1 cellular context compared by ENCODE assay signal in the genomic region with DNA sequence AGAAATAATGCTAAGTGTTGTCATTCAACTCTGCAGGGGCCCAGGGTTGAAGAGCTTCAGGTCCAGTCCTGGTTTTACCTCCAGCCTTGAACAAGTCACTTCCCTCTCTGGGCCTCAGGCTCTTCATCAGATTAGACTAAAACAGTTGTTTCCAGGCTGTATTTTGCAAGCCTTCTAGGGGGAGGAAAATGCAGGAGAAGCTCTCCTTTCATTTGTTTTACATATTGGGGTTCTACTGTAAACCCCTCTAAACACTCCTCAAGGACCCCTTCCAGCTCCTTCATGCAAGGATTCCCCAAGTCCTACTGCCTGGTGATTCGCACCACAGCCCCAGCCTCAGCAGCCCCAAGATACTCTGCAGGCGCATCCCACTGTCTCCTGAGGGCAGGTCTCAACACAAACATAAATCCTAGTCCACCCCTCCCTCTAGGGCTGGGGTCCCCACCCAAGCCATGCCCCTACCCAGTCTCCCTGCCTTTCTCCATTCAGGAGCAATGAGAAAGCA.
TF ChIP-seq lines count a peak whose summit lies in the region.

No MANE protein-coding gene starts in this region.

TF ChIP-seq in K562, 482 proteins besides CTCF, POLR2A, EP300 and RAD21 (continues in another document):
- no peak for TF ChIP-seq ZNF780A (CRISPR knock-in tag; IDR thresholded peaks at IDR 0.05)
- no peak for TF ChIP-seq SP1 (CRISPR knock-in tag; IDR thresholded peaks at IDR 0.05)
- TF ChIP-seq STAT5A (IDR thresholded peaks at IDR 0.05; ENCODE audit: borderline replicate concordance, low read length): no peak
- TF ChIP-seq RBBP5 (IDR thresholded peaks at IDR 0.05; ENCODE audit: borderline replicate concordance, insufficient read depth, low read length, poor library complexity, severe bottlenecking): peak; percentile 92
- TF ChIP-seq YY1 (IDR thresholded peaks at IDR 0.05; ENCODE audit: borderline replicate concordance in 1 of 3, control insufficient read depth in 1 of 3, extremely low read depth in 1 of 3, insufficient read depth in 3 of 3, insufficient read length in 1 of 3, insufficient replicate concordance in 2 of 3, low read depth in 1 of 3, low read length in 2 of 3): no peak
- TF ChIP-seq YBX1 (IDR thresholded peaks at IDR 0.05): no peak
- TF ChIP-seq, protein P1, sequence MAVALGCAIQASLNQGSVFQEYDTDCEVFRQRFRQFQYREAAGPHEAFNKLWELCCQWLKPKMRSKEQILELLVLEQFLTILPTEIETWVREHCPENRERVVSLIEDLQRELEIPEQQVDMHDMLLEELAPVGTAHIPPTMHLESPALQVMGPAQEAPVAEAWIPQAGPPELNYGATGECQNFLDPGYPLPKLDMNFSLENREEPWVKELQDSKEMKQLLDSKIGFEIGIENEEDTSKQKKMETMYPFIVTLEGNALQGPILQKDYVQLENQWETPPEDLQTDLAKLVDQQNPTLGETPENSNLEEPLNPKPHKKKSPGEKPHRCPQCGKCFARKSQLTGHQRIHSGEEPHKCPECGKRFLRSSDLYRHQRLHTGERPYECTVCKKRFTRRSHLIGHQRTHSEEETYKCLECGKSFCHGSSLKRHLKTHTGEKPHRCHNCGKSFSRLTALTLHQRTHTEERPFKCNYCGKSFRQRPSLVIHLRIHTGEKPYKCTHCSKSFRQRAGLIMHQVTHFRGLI (CRISPR knock-in tag; IDR thresholded peaks at IDR 0.05): no peak
- TF ChIP-seq, protein P2, sequence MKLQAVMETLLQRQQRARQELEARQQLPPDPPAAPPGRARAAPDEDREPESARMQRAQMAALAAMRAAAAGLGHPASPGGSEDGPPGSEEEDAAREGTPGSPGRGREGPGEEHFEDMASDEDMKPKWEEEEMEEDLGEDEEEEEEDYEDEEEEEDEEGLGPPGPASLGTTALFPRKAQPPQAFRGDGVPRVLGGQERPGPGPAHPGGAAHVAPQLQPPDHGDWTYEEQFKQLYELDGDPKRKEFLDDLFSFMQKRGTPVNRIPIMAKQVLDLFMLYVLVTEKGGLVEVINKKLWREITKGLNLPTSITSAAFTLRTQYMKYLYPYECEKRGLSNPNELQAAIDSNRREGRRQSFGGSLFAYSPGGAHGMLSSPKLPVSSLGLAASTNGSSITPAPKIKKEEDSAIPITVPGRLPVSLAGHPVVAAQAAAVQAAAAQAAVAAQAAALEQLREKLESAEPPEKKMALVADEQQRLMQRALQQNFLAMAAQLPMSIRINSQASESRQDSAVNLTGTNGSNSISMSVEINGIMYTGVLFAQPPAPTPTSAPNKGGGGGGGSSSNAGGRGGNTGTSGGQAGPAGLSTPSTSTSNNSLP (IDR thresholded peaks at IDR 0.05; ENCODE audit: borderline replicate concordance, low read depth, low read length): 0 out of 2 replicates have a peak, but pooled peaks have one; percentile 47
- TF ChIP-seq SNIP1 (IDR thresholded peaks at IDR 0.05; ENCODE audit: low read depth): no peak
- no peak for TF ChIP-seq ZC3H4 (CRISPR knock-in tag; IDR thresholded peaks at IDR 0.05; ENCODE audit: borderline replicate concordance)
- TF ChIP-seq GATAD2B (IDR thresholded peaks at IDR 0.05; ENCODE audit: borderline replicate concordance): no peak
- TF ChIP-seq, protein P3, sequence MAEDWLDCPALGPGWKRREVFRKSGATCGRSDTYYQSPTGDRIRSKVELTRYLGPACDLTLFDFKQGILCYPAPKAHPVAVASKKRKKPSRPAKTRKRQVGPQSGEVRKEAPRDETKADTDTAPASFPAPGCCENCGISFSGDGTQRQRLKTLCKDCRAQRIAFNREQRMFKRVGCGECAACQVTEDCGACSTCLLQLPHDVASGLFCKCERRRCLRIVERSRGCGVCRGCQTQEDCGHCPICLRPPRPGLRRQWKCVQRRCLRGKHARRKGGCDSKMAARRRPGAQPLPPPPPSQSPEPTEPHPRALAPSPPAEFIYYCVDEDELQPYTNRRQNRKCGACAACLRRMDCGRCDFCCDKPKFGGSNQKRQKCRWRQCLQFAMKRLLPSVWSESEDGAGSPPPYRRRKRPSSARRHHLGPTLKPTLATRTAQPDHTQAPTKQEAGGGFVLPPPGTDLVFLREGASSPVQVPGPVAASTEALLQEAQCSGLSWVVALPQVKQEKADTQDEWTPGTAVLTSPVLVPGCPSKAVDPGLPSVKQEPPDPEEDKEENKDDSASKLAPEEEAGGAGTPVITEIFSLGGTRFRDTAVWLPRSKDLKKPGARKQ (CRISPR knock-in tag; IDR thresholded peaks at IDR 0.05): no peak
- no peak for TF ChIP-seq THRAP3 (IDR thresholded peaks at IDR 0.05; ENCODE audit: borderline replicate concordance)
- no peak for TF ChIP-seq EZH2 (IDR thresholded peaks at IDR 0.05; ENCODE audit: borderline replicate concordance, low read depth, low read length)
- TF ChIP-seq, protein P4, sequence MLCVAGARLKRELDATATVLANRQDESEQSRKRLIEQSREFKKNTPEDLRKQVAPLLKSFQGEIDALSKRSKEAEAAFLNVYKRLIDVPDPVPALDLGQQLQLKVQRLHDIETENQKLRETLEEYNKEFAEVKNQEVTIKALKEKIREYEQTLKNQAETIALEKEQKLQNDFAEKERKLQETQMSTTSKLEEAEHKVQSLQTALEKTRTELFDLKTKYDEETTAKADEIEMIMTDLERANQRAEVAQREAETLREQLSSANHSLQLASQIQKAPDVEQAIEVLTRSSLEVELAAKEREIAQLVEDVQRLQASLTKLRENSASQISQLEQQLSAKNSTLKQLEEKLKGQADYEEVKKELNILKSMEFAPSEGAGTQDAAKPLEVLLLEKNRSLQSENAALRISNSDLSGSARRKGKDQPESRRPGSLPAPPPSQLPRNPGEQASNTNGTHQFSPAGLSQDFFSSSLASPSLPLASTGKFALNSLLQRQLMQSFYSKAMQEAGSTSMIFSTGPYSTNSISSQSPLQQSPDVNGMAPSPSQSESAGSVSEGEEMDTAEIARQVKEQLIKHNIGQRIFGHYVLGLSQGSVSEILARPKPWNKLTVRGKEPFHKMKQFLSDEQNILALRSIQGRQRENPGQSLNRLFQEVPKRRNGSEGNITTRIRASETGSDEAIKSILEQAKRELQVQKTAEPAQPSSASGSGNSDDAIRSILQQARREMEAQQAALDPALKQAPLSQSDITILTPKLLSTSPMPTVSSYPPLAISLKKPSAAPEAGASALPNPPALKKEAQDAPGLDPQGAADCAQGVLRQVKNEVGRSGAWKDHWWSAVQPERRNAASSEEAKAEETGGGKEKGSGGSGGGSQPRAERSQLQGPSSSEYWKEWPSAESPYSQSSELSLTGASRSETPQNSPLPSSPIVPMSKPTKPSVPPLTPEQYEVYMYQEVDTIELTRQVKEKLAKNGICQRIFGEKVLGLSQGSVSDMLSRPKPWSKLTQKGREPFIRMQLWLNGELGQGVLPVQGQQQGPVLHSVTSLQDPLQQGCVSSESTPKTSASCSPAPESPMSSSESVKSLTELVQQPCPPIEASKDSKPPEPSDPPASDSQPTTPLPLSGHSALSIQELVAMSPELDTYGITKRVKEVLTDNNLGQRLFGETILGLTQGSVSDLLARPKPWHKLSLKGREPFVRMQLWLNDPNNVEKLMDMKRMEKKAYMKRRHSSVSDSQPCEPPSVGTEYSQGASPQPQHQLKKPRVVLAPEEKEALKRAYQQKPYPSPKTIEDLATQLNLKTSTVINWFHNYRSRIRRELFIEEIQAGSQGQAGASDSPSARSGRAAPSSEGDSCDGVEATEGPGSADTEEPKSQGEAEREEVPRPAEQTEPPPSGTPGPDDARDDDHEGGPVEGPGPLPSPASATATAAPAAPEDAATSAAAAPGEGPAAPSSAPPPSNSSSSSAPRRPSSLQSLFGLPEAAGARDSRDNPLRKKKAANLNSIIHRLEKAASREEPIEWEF (CRISPR knock-in tag; IDR thresholded peaks at IDR 0.05): no peak
- TF ChIP-seq, protein P5, sequence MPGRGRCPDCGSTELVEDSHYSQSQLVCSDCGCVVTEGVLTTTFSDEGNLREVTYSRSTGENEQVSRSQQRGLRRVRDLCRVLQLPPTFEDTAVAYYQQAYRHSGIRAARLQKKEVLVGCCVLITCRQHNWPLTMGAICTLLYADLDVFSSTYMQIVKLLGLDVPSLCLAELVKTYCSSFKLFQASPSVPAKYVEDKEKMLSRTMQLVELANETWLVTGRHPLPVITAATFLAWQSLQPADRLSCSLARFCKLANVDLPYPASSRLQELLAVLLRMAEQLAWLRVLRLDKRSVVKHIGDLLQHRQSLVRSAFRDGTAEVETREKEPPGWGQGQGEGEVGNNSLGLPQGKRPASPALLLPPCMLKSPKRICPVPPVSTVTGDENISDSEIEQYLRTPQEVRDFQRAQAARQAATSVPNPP (IDR thresholded peaks at IDR 0.05; ENCODE audit: borderline replicate concordance, insufficient read depth, insufficient read length): no peak
- no peak for TF ChIP-seq ZBTB7A (IDR thresholded peaks at IDR 0.05; ENCODE audit: borderline replicate concordance, control insufficient read depth, low read depth, low read length)
- TF ChIP-seq FOXP1 (CRISPR knock-in tag; IDR thresholded peaks at IDR 0.05): no peak
- TF ChIP-seq HSF4 (CRISPR knock-in tag; IDR thresholded peaks at IDR 0.05; ENCODE audit: borderline replicate concordance): no peak
- TF ChIP-seq NUFIP1 (IDR thresholded peaks at IDR 0.05; ENCODE audit: partially characterized antibody): peak; percentile 51
- TF ChIP-seq ZKSCAN1 (IDR thresholded peaks at IDR 0.05; ENCODE audit: low read depth, low read length): no peak
- TF ChIP-seq ZNF174 (CRISPR knock-in tag; IDR thresholded peaks at IDR 0.05): no peak
- TF ChIP-seq TBP (optimal IDR thresholded peaks at IDR 0.05; ENCODE audit: low read depth, low read length): peak; percentile 2
- TF ChIP-seq ZBTB17 (CRISPR knock-in tag; IDR thresholded peaks at IDR 0.05): 0 out of 2 replicates have a peak, but pooled peaks have one; percentile 33
- no peak; the same call in 1 of the 2 replicates for TF ChIP-seq SIN3B (IDR thresholded peaks at IDR 0.05; ENCODE audit: low read depth)
- TF ChIP-seq ZSCAN32 (CRISPR knock-in tag; IDR thresholded peaks at IDR 0.05): no peak
- TF ChIP-seq, protein P6, sequence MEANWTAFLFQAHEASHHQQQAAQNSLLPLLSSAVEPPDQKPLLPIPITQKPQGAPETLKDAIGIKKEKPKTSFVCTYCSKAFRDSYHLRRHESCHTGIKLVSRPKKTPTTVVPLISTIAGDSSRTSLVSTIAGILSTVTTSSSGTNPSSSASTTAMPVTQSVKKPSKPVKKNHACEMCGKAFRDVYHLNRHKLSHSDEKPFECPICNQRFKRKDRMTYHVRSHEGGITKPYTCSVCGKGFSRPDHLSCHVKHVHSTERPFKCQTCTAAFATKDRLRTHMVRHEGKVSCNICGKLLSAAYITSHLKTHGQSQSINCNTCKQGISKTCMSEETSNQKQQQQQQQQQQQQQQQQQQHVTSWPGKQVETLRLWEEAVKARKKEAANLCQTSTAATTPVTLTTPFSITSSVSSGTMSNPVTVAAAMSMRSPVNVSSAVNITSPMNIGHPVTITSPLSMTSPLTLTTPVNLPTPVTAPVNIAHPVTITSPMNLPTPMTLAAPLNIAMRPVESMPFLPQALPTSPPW (CRISPR knock-in tag; IDR thresholded peaks at IDR 0.05): peak; percentile 55; the same call in 1 of the 2 replicates
- TF ChIP-seq PHF20 (IDR thresholded peaks at IDR 0.05; ENCODE audit: partially characterized antibody): no peak
- no peak for TF ChIP-seq EGR1 (conservative IDR thresholded peaks at IDR 0.05)
- TF ChIP-seq TSC22D4 (tag; IDR thresholded peaks at IDR 0.05): no peak
- no peak for TF ChIP-seq KAT2B (IDR thresholded peaks at IDR 0.05; ENCODE audit: low read depth, low read length)
- TF ChIP-seq, protein P7, sequence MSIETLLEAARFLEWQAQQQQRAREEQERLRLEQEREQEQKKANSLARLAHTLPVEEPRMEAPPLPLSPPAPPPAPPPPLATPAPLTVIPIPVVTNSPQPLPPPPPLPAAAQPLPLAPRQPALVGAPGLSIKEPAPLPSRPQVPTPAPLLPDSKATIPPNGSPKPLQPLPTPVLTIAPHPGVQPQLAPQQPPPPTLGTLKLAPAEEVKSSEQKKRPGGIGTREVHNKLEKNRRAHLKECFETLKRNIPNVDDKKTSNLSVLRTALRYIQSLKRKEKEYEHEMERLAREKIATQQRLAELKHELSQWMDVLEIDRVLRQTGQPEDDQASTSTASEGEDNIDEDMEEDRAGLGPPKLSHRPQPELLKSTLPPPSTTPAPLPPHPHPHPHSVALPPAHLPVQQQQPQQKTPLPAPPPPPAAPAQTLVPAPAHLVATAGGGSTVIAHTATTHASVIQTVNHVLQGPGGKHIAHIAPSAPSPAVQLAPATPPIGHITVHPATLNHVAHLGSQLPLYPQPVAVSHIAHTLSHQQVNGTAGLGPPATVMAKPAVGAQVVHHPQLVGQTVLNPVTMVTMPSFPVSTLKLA (conservative IDR thresholded peaks at IDR 0.05): peak in 1 of 2 experiments; percentile 34; a peak in 1 of 4 replicates
- peak; percentile 94 for TF ChIP-seq NFRKB (IDR thresholded peaks at IDR 0.05; ENCODE audit: low read depth)
- 0 out of 2 replicates have a peak, but pooled peaks have one; percentile 12 for TF ChIP-seq TCF3 (CRISPR knock-in tag; IDR thresholded peaks at IDR 0.05)
- TF ChIP-seq CHD1 (IDR thresholded peaks at IDR 0.05; ENCODE audit: low read length): no peak
- TF ChIP-seq GTF2E2 (tag; IDR thresholded peaks at IDR 0.05): no peak
- TF ChIP-seq ARID2 (IDR thresholded peaks at IDR 0.05): no peak
- no peak for TF ChIP-seq FIP1L1 (IDR thresholded peaks at IDR 0.05; ENCODE audit: low read depth, low read length, poor library complexity, severe bottlenecking)
- TF ChIP-seq, protein P8, sequence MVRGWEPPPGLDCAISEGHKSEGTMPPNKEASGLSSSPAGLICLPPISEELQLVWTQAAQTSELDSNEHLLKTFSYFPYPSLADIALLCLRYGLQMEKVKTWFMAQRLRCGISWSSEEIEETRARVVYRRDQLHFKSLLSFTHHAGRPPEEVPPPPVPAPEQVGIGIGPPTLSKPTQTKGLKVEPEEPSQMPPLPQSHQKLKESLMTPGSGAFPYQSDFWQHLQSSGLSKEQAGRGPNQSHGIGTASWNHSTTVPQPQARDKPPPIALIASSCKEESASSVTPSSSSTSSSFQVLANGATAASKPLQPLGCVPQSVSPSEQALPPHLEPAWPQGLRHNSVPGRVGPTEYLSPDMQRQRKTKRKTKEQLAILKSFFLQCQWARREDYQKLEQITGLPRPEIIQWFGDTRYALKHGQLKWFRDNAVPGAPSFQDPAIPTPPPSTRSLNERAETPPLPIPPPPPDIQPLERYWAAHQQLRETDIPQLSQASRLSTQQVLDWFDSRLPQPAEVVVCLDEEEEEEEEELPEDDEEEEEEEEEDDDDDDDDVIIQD (CRISPR knock-in tag; IDR thresholded peaks at IDR 0.05): no peak
- TF ChIP-seq, protein P9, sequence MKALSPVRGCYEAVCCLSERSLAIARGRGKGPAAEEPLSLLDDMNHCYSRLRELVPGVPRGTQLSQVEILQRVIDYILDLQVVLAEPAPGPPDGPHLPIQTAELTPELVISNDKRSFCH (CRISPR knock-in tag; IDR thresholded peaks at IDR 0.05): no peak
- TF ChIP-seq, protein P9 (tag; IDR thresholded peaks at IDR 0.05): no peak
- TF ChIP-seq CCAR2 (IDR thresholded peaks at IDR 0.05; ENCODE audit: low read depth, low read length): no peak
- TF ChIP-seq NEUROD1 (IDR thresholded peaks at IDR 0.05; ENCODE audit: borderline replicate concordance, low read depth, low read length, partially characterized antibody): peak; percentile 95
- no peak for TF ChIP-seq NR2C1 (IDR thresholded peaks at IDR 0.05)
- no peak for TF ChIP-seq NR2C1 (tag; IDR thresholded peaks at IDR 0.05)
- no peak for TF ChIP-seq ZNF79 (CRISPR knock-in tag; IDR thresholded peaks at IDR 0.05; ENCODE audit: low read depth)
- no peak for TF ChIP-seq ZNF239 (CRISPR knock-in tag; IDR thresholded peaks at IDR 0.05)
